Comparison of ENCODE assay signal across 17 cellular contexts in the genomic region with DNA sequence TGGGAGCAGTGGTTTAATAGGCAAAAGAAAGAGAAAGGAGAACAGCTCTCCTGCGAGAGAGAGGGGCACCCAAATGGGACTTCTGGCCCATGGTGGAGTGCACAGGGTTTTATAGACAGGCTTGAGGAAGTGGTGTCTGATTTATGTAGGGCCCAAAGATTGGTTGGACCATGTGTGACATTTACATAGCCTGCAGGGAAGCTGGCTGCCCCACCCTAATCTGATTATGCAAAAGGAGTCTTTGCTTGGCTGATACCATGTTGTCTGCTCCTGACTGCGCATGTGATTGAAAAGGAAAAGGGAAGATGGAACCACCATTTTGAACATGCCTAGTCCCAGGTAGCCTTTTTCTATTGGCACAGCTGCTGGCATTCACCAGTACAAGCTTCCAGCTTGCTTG.
"Had no signal": no experiment of that assay in that cellular context is flagged by ENCODE, and none has a peak within 500 bp of the region (broad histone marks: within the 10 kb centered on the region; RNA-seq: fewer than 3 reads in every experiment).

No MANE protein-coding gene starts in this region.

- DNase-seq: dorsolateral prefrontal cortex; effector CD8-positive, alpha-beta T cell; heart left ventricle; hippocampal formation; kidney glomerular epithelial cell; mammary epithelial cell; mucosa of descending colon; naive thymus-derived CD8-positive, alpha-beta T cell; sigmoid colon; stimulated activated CD4-positive, alpha-beta T cell treated with anti-CD3 and anti-CD28 coated beads, Interleukin-12 subunit alpha, Interleukin-12 subunit beta, amount 100 ng/mL, for 4 hours; stimulated activated naive CD4-positive, alpha-beta T cell treated with Interleukin-2 at 50 U/mL for 16 hours; trophoblast cell had no signal

- H3K27me3 Mint-ChIP-seq: naive thymus-derived CD8-positive, alpha-beta T cell had no signal

- H3K36me3 ChIP-seq: heart left ventricle, right atrium auricular region, sigmoid colon had no signal

- ATAC-seq: esophagus mucosa; heart left ventricle; mucosa of descending colon; naive thymus-derived CD8-positive, alpha-beta T cell had no signal

- H3K9me3 Mint-ChIP-seq: neural crest cell had no signal

- H3K4me1 Mint-ChIP-seq: naive thymus-derived CD8-positive, alpha-beta T cell had no signal

- H3K4me1 ChIP-seq: heart left ventricle, right atrium auricular region, sigmoid colon had no signal

- H3K4me3 Mint-ChIP-seq: naive thymus-derived CD8-positive, alpha-beta T cell; neural crest cell had no signal

- H3K36me3 Mint-ChIP-seq: naive thymus-derived CD8-positive, alpha-beta T cell had no signal

- H3K27ac ChIP-seq: coronary artery, dorsolateral prefrontal cortex, heart left ventricle, right atrium auricular region, sigmoid colon, skin epidermis had no signal

- H3K4me3 ChIP-seq: coronary artery, dorsolateral prefrontal cortex, heart left ventricle, mucosa of descending colon, right atrium auricular region, sigmoid colon, skin epidermis had no signal

- H3K27ac Mint-ChIP-seq: naive thymus-derived CD8-positive, alpha-beta T cell had no signal

- H3K27me3 ChIP-seq: right atrium auricular region, sigmoid colon had no signal

- H3K9me3 ChIP-seq: heart left ventricle, mucosa of descending colon, sigmoid colon had no signal
